ENCODE assay signal across 1 cellular context in genomic region chr2:36966370-36967235, GRCh38.
A peak's percentile ranks its signal among the peaks of the same experiment; 100 is the strongest.
TF ChIP-seq lines count a peak whose summit lies in the region.

STRN (minus strand) TSS chr2:36966536; CDS start chr2:36966463, 73 bp downstream.

TF ChIP-seq in WTC11, 78 proteins besides CTCF, POLR2A, EP300 and RAD21 (continued from another document):
- TF ChIP-seq AFF4 (CRISPR knock-in tag; IDR thresholded peaks at IDR 0.05; ENCODE audit: borderline replicate concordance) (no peak), CREM (CRISPR knock-in tag; IDR thresholded peaks at IDR 0.05) (peak; percentile 56), NFYB (CRISPR knock-in tag; conservative IDR thresholded peaks at IDR 0.05; ENCODE audit: low read depth) (no peak; the same call in 1 of the 2 replicates), FOXK1 (CRISPR knock-in tag; IDR thresholded peaks at IDR 0.05) (no peak; the same call in 1 of the 2 replicates), TEAD4 (CRISPR knock-in tag; IDR thresholded peaks at IDR 0.05) (no peak), GABPB1 (CRISPR knock-in tag; IDR thresholded peaks at IDR 0.05) (0 out of 2 replicates have a peak, but pooled peaks have one; percentile 6), CREB1 (CRISPR knock-in tag; IDR thresholded peaks at IDR 0.05) (no peak), ZNF219 (CRISPR knock-in tag; IDR thresholded peaks at IDR 0.05; ENCODE audit: borderline replicate concordance) (peak; percentile 40; the same call in 1 of the 2 replicates), USF2 (CRISPR knock-in tag; IDR thresholded peaks at IDR 0.05) (peak; percentile 63), E2F5 (CRISPR knock-in tag; IDR thresholded peaks at IDR 0.05) (0 out of 2 replicates have a peak, but pooled peaks have one; percentile 36), RORB (CRISPR knock-in tag; IDR thresholded peaks at IDR 0.05) (no peak)
